ENCODE assay signal across 32 cellular contexts in genomic region chr4:37769590-37769989, GRCh38.
"Had no signal": no experiment of that assay in that cellular context is flagged by ENCODE, and none has a peak within 500 bp of the region (broad histone marks: within the 10 kb centered on the region; RNA-seq: fewer than 3 reads in every experiment).

No MANE protein-coding gene starts in this region.

- H3K36me3 ChIP-seq: adrenal gland, brain microvascular endothelial cell, breast epithelium had no signal

- H3K27ac ChIP-seq: adrenal gland, brain microvascular endothelial cell, breast epithelium, VCaP had no signal

- H3K9me3 ChIP-seq: adrenal gland, breast epithelium had no signal

- H3K4me1 ChIP-seq: adrenal gland, breast epithelium had no signal

- H3K4me3 ChIP-seq: adrenal gland, breast epithelium had no signal

- DNase-seq: activated B cell treated with CpG ODN at 0.5 μM for 24 hours; activated CD4-positive, alpha-beta memory T cell treated with anti-CD3 and anti-CD28 coated beads for 36 hours; activated CD4-positive, alpha-beta T cell treated with anti-CD3 and anti-CD28 coated beads for 4 hours; activated CD4-positive, alpha-beta T cell treated with anti-CD3 and anti-CD28 coated beads, Interleukin-2, amount 10 ng/mL, durations not matched to agents 24 days and 14 days; activated CD4-positive, alpha-beta T cell treated with anti-CD3 and anti-CD28 coated beads, Interleukin-2, amount 50 U/mL, for 1 hour; activated CD4-positive, alpha-beta T cell treated with anti-CD3 and anti-CD28 coated beads, Interleukin-2, amount 50 U/mL, for 4 hours; activated CD4-positive, CD25-positive, alpha-beta regulatory T cell treated with anti-CD3 and anti-CD28 coated beads, Interleukin-2, amount 50 U/mL, for 72 hours; activated CD8-positive, alpha-beta memory T cell treated with anti-CD3 and anti-CD28 coated beads, Interleukin-2, amount 50 U/mL, for 4 hours; activated CD8-positive, alpha-beta T cell treated with anti-CD3 and anti-CD28 coated beads for 36 hours; activated effector memory CD4-positive, alpha-beta T cell treated with anti-CD3 and anti-CD28 coated beads, Interleukin-2, amount 50 U/mL, for 16 hours; activated gamma-delta T cell treated with Interleukin-2 at 50 U/mL for 16 hours; activated naive CD4-positive, alpha-beta T cell; activated naive CD4-positive, alpha-beta T cell treated with anti-CD3 and anti-CD28 coated beads for 36 hours; activated naive CD4-positive, alpha-beta T cell treated with anti-CD3 and anti-CD28 coated beads, Interleukin-2, amount 50 U/mL, for 16 hours; activated naive CD8-positive, alpha-beta T cell treated with anti-CD3 and anti-CD28 coated beads for 36 hours; activated T-cell treated with anti-CD3 and anti-CD28 coated beads for 4 hours; activated T-cell treated with anti-CD3 and anti-CD28 coated beads, Interleukin-2, amount 50 U/mL, for 1 hour; activated T-cell treated with anti-CD3 and anti-CD28 coated beads, Interleukin-2, amount 50 U/mL, for 4 hours; activated T-cell treated with anti-CD3 and anti-CD28 coated beads, Interleukin-2, amount 50 U/mL, for 72 hours; adrenal gland; amniotic stem cell; aorta; central memory CD4-positive, alpha-beta T cell; T-helper 1 cell; T-helper 2 cell; T-helper 9 cell had no signal

- ATAC-seq: activated CD8-positive, alpha-beta T cell treated with anti-CD3 and anti-CD28 coated beads for 36 hours; activated naive CD4-positive, alpha-beta T cell treated with anti-CD3 and anti-CD28 coated beads, Interleukin-2, amount 50 U/mL, for 72 hours; activated T-cell treated with anti-CD3 and anti-CD28 coated beads, Interleukin-2, amount 50 U/mL, for 4 hours; activated T-cell treated with anti-CD3 and anti-CD28 coated beads, Interleukin-2, amount 50 U/mL, for 72 hours; activated T-helper 17 cell treated with anti-CD3 and anti-CD28 coated beads, Interleukin-2, amount 50 U/mL, for 72 hours had no signal

- FAIRE-seq: TTC549 had no signal

- H3K27me3 ChIP-seq: adrenal gland, brain microvascular endothelial cell, breast epithelium had no signal
